In the genomic region with DNA sequence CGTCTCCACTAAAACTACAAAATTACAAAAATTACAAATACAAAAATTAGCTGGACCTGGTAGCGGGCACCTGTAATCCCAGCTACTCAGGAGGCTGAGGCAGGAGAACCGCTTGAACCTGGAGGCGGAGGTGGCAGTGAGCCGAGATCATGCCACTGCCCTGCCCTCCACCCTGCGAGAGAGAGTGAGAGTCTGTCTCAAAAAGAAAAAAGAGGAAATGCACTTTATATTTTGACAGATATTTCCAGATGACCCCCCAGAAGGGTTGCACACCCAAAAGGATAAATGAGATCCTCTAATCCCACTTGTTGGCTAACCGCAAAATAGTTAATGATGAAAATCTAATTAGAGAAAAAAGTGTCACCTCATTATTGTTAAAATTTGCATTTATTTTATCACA, we compare ENCODE assay signal across 1 cellular context.
TF ChIP-seq lines count a peak whose summit lies in the region.

No MANE protein-coding gene starts in this region.

TF ChIP-seq in HepG2, 621 proteins besides CTCF, POLR2A, EP300 and RAD21:
- TF ChIP-seq, protein P1, sequence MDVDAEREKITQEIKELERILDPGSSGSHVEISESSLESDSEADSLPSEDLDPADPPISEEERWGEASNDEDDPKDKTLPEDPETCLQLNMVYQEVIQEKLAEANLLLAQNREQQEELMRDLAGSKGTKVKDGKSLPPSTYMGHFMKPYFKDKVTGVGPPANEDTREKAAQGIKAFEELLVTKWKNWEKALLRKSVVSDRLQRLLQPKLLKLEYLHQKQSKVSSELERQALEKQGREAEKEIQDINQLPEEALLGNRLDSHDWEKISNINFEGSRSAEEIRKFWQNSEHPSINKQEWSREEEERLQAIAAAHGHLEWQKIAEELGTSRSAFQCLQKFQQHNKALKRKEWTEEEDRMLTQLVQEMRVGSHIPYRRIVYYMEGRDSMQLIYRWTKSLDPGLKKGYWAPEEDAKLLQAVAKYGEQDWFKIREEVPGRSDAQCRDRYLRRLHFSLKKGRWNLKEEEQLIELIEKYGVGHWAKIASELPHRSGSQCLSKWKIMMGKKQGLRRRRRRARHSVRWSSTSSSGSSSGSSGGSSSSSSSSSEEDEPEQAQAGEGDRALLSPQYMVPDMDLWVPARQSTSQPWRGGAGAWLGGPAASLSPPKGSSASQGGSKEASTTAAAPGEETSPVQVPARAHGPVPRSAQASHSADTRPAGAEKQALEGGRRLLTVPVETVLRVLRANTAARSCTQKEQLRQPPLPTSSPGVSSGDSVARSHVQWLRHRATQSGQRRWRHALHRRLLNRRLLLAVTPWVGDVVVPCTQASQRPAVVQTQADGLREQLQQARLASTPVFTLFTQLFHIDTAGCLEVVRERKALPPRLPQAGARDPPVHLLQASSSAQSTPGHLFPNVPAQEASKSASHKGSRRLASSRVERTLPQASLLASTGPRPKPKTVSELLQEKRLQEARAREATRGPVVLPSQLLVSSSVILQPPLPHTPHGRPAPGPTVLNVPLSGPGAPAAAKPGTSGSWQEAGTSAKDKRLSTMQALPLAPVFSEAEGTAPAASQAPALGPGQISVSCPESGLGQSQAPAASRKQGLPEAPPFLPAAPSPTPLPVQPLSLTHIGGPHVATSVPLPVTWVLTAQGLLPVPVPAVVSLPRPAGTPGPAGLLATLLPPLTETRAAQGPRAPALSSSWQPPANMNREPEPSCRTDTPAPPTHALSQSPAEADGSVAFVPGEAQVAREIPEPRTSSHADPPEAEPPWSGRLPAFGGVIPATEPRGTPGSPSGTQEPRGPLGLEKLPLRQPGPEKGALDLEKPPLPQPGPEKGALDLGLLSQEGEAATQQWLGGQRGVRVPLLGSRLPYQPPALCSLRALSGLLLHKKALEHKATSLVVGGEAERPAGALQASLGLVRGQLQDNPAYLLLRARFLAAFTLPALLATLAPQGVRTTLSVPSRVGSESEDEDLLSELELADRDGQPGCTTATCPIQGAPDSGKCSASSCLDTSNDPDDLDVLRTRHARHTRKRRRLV (CRISPR knock-in tag; IDR thresholded peaks at IDR 0.05) = no peak
- no peak for TF ChIP-seq SAFB2 (CRISPR knock-in tag; IDR thresholded peaks at IDR 0.05; ENCODE audit: borderline replicate concordance, low read depth)
- TF ChIP-seq, protein P2, sequence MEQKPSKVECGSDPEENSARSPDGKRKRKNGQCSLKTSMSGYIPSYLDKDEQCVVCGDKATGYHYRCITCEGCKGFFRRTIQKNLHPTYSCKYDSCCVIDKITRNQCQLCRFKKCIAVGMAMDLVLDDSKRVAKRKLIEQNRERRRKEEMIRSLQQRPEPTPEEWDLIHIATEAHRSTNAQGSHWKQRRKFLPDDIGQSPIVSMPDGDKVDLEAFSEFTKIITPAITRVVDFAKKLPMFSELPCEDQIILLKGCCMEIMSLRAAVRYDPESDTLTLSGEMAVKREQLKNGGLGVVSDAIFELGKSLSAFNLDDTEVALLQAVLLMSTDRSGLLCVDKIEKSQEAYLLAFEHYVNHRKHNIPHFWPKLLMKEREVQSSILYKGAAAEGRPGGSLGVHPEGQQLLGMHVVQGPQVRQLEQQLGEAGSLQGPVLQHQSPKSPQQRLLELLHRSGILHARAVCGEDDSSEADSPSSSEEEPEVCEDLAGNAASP (CRISPR knock-in tag; IDR thresholded peaks at IDR 0.05; ENCODE audit: borderline replicate concordance) = no peak
- no peak for TF ChIP-seq MTF2 (CRISPR knock-in tag; IDR thresholded peaks at IDR 0.05; ENCODE audit: borderline replicate concordance)
- no peak for TF ChIP-seq FOXC1 (CRISPR knock-in tag; IDR thresholded peaks at IDR 0.05; ENCODE audit: borderline replicate concordance)
- no peak for TF ChIP-seq REPIN1 (CRISPR knock-in tag; IDR thresholded peaks at IDR 0.05; ENCODE audit: borderline replicate concordance, low read depth)
- TF ChIP-seq NFE2L1 (CRISPR knock-in tag; IDR thresholded peaks at IDR 0.05; ENCODE audit: borderline replicate concordance) = no peak
- no peak for TF ChIP-seq NCOA5 (CRISPR knock-in tag; IDR thresholded peaks at IDR 0.05)
- TF ChIP-seq HOXA7 (CRISPR knock-in tag; IDR thresholded peaks at IDR 0.05) = no peak
- TF ChIP-seq ZNF605 (CRISPR knock-in tag; IDR thresholded peaks at IDR 0.05) = no peak
- no peak for TF ChIP-seq ZNF558 (CRISPR knock-in tag; IDR thresholded peaks at IDR 0.05; ENCODE audit: borderline replicate concordance)
